Comparison of ENCODE assay signal across 28 cellular contexts in genomic region chr11:40321537-40321936, GRCh38.
"Had no signal": no experiment of that assay in that cellular context is flagged by ENCODE, and none has a peak within 500 bp of the region (broad histone marks: within the 10 kb centered on the region; RNA-seq: fewer than 3 reads in every experiment).

No MANE protein-coding gene starts in this region.

- H3K27me3 ChIP-seq: stomach, suprapubic skin, testis, thyroid gland, tibial artery, tibial nerve, transverse colon, upper lobe of left lung, upper lobe of right lung, uterus, vagina had no signal

- H3K36me3 ChIP-seq: stomach, suprapubic skin, thoracic aorta, thyroid gland, tibial artery, tibial nerve, transverse colon, upper lobe of left lung, upper lobe of right lung, uterus, vagina had no signal

- H3K4me3 ChIP-seq: stomach, suprapubic skin, testis, thoracic aorta, thyroid gland, tibial artery, tibial nerve, transverse colon, upper lobe of left lung, upper lobe of right lung, uterus, vagina had no signal

- H3K4me1 ChIP-seq: stomach, suprapubic skin, testis, thyroid gland, tibial artery, tibial nerve, transverse colon, upper lobe of left lung, upper lobe of right lung, uterus, vagina had no signal

- H3K9me3 ChIP-seq: stomach, suprapubic skin, testis, thoracic aorta, thyroid gland, tibial artery, tibial nerve, transverse colon, upper lobe of left lung, upper lobe of right lung, uterus, vagina had no signal

- H3K27me3 Mint-ChIP-seq: stimulated activated memory B cell treated with anti-CD40 and anti-IgM and Interleukin-4, amounts not matched to agents 10 μg/mL and 1 μg/mL and 100 μg/mL, for 72 hours; stimulated activated naive B cell treated with anti-CD40 and anti-IgM and Interleukin-4, amounts not matched to agents 10 μg/mL and 1 μg/mL and 100 μg/mL, for 72 hours; stimulated activated naive CD8-positive, alpha-beta T cell treated with anti-CD3 and anti-CD28 coated beads, Interleukin-15, amount 100 ng/mL, for 72 hours; stimulated activated naive CD8-positive, alpha-beta T cell treated with anti-CD3 and anti-CD28 coated beads, Interleukin-15, Interleukin-2, amounts not matched to agents 100 ng/mL and 50 ng/mL, for 24 hours; type B pancreatic cell had no signal

- H3K36me3 Mint-ChIP-seq: stimulated activated effector memory CD8-positive, alpha-beta T cell treated with anti-CD3 and anti-CD28 coated beads, Interleukin-12 subunit alpha, Interleukin-12 subunit beta, amount 100 ng/mL, for 72 hours; stimulated activated memory B cell treated with anti-CD40 and anti-IgM and Interleukin-4, amounts not matched to agents 10 μg/mL and 1 μg/mL and 100 μg/mL, for 72 hours; stimulated activated naive B cell treated with anti-CD40 and anti-IgM and Interleukin-4, amounts not matched to agents 10 μg/mL and 1 μg/mL and 100 μg/mL, for 72 hours; type B pancreatic cell had no signal

- DNase-seq: stimulated activated CD4-positive, alpha-beta T cell treated with anti-CD3 and anti-CD28 coated beads, Interleukin-2, amount 100 ng/mL, for 48 hours; stimulated activated CD4-positive, alpha-beta T cell treated with anti-CD3 and anti-CD28 coated beads, Interleukin-4, amount 100 ng/mL, for 1 hour; stimulated activated CD4-positive, alpha-beta T cell treated with anti-CD3 and anti-CD28 coated beads, Interleukin-4, amount 100 ng/mL, for 24 hours; stimulated activated CD4-positive, alpha-beta T cell treated with anti-CD3 and anti-CD28 coated beads, Interleukin-4, amount 100 ng/mL, for 4 hours; stimulated activated CD8-positive, alpha-beta memory T cell treated with anti-CD3 and anti-CD28 coated beads, Interleukin-4, amount 100 ng/mL, for 48 hours; stimulated activated naive B cell treated with anti-CD40 and anti-IgM and Interleukin-4, amounts not matched to agents 10 μg/mL and 1 μg/mL and 100 μg/mL, for 72 hours; stimulated activated naive CD4-positive, alpha-beta T cell; stimulated activated naive CD4-positive, alpha-beta T cell treated with Interleukin-2 at 50 U/mL for 16 hours; stimulated activated naive CD8-positive, alpha-beta T cell treated with anti-CD3 and anti-CD28 coated beads, Interleukin-15, amount 100 ng/mL, for 72 hours; stimulated activated naive CD8-positive, alpha-beta T cell treated with anti-CD3 and anti-CD28 coated beads, Interleukin-15, Interleukin-2, amounts not matched to agents 100 U/mL and 50 U/mL, for 24 hours; stomach; substantia nigra; testis; thyroid gland; tibial artery; transverse colon; trophoblast cell; upper lobe of left lung; upper lobe of right lung; uterus had no signal

- H3K27ac Mint-ChIP-seq: stimulated activated effector memory CD8-positive, alpha-beta T cell treated with anti-CD3 and anti-CD28 coated beads, Interleukin-12 subunit alpha, Interleukin-12 subunit beta, amount 100 ng/mL, for 72 hours; stimulated activated memory B cell treated with anti-CD40 and anti-IgM and Interleukin-4, amounts not matched to agents 10 μg/mL and 1 μg/mL and 100 μg/mL, for 72 hours; stimulated activated naive B cell treated with anti-CD40 and anti-IgM and Interleukin-4, amounts not matched to agents 10 μg/mL and 1 μg/mL and 100 μg/mL, for 72 hours; stimulated activated naive CD8-positive, alpha-beta T cell treated with anti-CD3 and anti-CD28 coated beads, Interleukin-15, amount 100 ng/mL, for 72 hours; stimulated activated naive CD8-positive, alpha-beta T cell treated with anti-CD3 and anti-CD28 coated beads, Interleukin-15, Interleukin-2, amounts not matched to agents 100 ng/mL and 50 ng/mL, for 24 hours; type B pancreatic cell had no signal

- H3K9me3 Mint-ChIP-seq: stimulated activated memory B cell treated with anti-CD40 and anti-IgM and Interleukin-4, amounts not matched to agents 10 μg/mL and 1 μg/mL and 100 μg/mL, for 72 hours; type B pancreatic cell had no signal

- H3K4me3 Mint-ChIP-seq: stimulated activated effector memory CD8-positive, alpha-beta T cell treated with anti-CD3 and anti-CD28 coated beads, Interleukin-12 subunit alpha, Interleukin-12 subunit beta, amount 100 ng/mL, for 72 hours; stimulated activated memory B cell treated with anti-CD40 and anti-IgM and Interleukin-4, amounts not matched to agents 10 μg/mL and 1 μg/mL and 100 μg/mL, for 72 hours; stimulated activated naive B cell treated with anti-CD40 and anti-IgM and Interleukin-4, amounts not matched to agents 10 μg/mL and 1 μg/mL and 100 μg/mL, for 72 hours; stimulated activated naive CD8-positive, alpha-beta T cell treated with anti-CD3 and anti-CD28 coated beads, Interleukin-15, amount 100 ng/mL, for 72 hours; stimulated activated naive CD8-positive, alpha-beta T cell treated with anti-CD3 and anti-CD28 coated beads, Interleukin-15, Interleukin-2, amounts not matched to agents 100 ng/mL and 50 ng/mL, for 24 hours; type B pancreatic cell had no signal

- H3K27ac ChIP-seq: stomach, suprapubic skin, testis, thoracic aorta, thyroid gland, tibial artery, tibial nerve, transverse colon, upper lobe of left lung, upper lobe of right lung, uterus, vagina had no signal

- H3K4me1 Mint-ChIP-seq: stimulated activated effector memory CD8-positive, alpha-beta T cell treated with anti-CD3 and anti-CD28 coated beads, Interleukin-12 subunit alpha, Interleukin-12 subunit beta, amount 100 ng/mL, for 72 hours; stimulated activated memory B cell treated with anti-CD40 and anti-IgM and Interleukin-4, amounts not matched to agents 10 μg/mL and 1 μg/mL and 100 μg/mL, for 72 hours; stimulated activated naive B cell treated with anti-CD40 and anti-IgM and Interleukin-4, amounts not matched to agents 10 μg/mL and 1 μg/mL and 100 μg/mL, for 72 hours; stimulated activated naive CD8-positive, alpha-beta T cell treated with anti-CD3 and anti-CD28 coated beads, Interleukin-15, amount 100 ng/mL, for 72 hours had no signal
